In genomic region chr3:33277193-33277882, GRCh38 we compare ENCODE assay signal across 2 cellular contexts.
A peak's percentile ranks its signal among the peaks of the same experiment; 100 is the strongest.
TF ChIP-seq lines count a peak whose summit lies in the region.

Gene FBXL2, plus strand, starts transcription at chr3:33277442. Its CDS starts 71 bp downstream, at chr3:33277513.

TF ChIP-seq in SK-N-SH, 30 proteins besides CTCF, POLR2A, EP300 and RAD21 (continued from another document):
- TF ChIP-seq POLR2AphosphoS5 (IDR thresholded peaks at IDR 0.05; ENCODE audit: low read depth, low read length): 0 out of 2 replicates have a peak, but pooled peaks have one; percentile 27
- TF ChIP-seq CHD2 (IDR thresholded peaks at IDR 0.05; ENCODE audit: low read length, partially characterized antibody): no peak
- TF ChIP-seq USF1 (IDR thresholded peaks at IDR 0.05; ENCODE audit: borderline replicate concordance, low read depth): peak; percentile 93
- TF ChIP-seq MXI1 (IDR thresholded peaks at IDR 0.05; ENCODE audit: low read depth, low read length): peak; percentile 51
- TF ChIP-seq TAF1 (IDR thresholded peaks at IDR 0.05; ENCODE audit: borderline replicate concordance, low read depth, low read length): no peak
- TF ChIP-seq SIN3A (IDR thresholded peaks at IDR 0.05; ENCODE audit: borderline replicate concordance, low read depth, low read length): peak; percentile 60; the same call in 1 of the 2 replicates
- no peak for TF ChIP-seq GATA2 (CRISPR knock-in tag; IDR thresholded peaks at IDR 0.05)
- TF ChIP-seq USF2 (IDR thresholded peaks at IDR 0.05; ENCODE audit: borderline replicate concordance, low read depth, low read length): peak; percentile 68; the same call in 1 of the 2 replicates
- TF ChIP-seq TCF12 (IDR thresholded peaks at IDR 0.05): no peak
- no peak for TF ChIP-seq FOSL2 (IDR thresholded peaks at IDR 0.05; ENCODE audit: borderline replicate concordance, low read depth)

TF ChIP-seq in HepG2, 621 proteins besides CTCF, POLR2A, EP300 and RAD21 (continued from another document and continues in another):
- TF ChIP-seq ZHX2 (IDR thresholded peaks at IDR 0.05; ENCODE audit: low read depth): no peak
- TF ChIP-seq ZHX2 (CRISPR knock-in tag; IDR thresholded peaks at IDR 0.05; ENCODE audit: borderline replicate concordance): no peak
- TF ChIP-seq TFE3 (CRISPR knock-in tag; IDR thresholded peaks at IDR 0.05): peak; percentile 67; the same call in 1 of the 2 replicates
- peak; percentile 66 for TF ChIP-seq RBFOX2 (IDR thresholded peaks at IDR 0.05; ENCODE audit: low read depth, low read length)
- TF ChIP-seq SP4 (CRISPR knock-in tag; IDR thresholded peaks at IDR 0.05): peak; percentile 76; the same call in 1 of the 2 replicates
- no peak for TF ChIP-seq PHB2 (IDR thresholded peaks at IDR 0.05; ENCODE audit: partially characterized antibody)
- peak; percentile 64; the same call in 1 of the 2 replicates for TF ChIP-seq BORCS8-MEF2B (CRISPR knock-in tag; IDR thresholded peaks at IDR 0.05)
- TF ChIP-seq ARID5B (CRISPR knock-in tag; IDR thresholded peaks at IDR 0.05): no peak
- TF ChIP-seq POGZ (CRISPR knock-in tag; IDR thresholded peaks at IDR 0.05): peak; percentile 84
- TF ChIP-seq ERF (CRISPR knock-in tag; IDR thresholded peaks at IDR 0.05): peak; percentile 68; the same call in 1 of the 2 replicates
- TF ChIP-seq MYNN (CRISPR knock-in tag; IDR thresholded peaks at IDR 0.05; ENCODE audit: low read depth): no peak
- no peak for TF ChIP-seq ZNF710 (CRISPR knock-in tag; IDR thresholded peaks at IDR 0.05; ENCODE audit: borderline replicate concordance)
- no peak for TF ChIP-seq RCOR2 (CRISPR knock-in tag; IDR thresholded peaks at IDR 0.05)
- no peak for TF ChIP-seq FOXM1 (CRISPR knock-in tag; IDR thresholded peaks at IDR 0.05)
- 0 out of 2 replicates have a peak, but pooled peaks have one; percentile 41 for TF ChIP-seq ZNF546 (CRISPR knock-in tag; conservative IDR thresholded peaks at IDR 0.05)
- TF ChIP-seq HMGXB3 (CRISPR knock-in tag; IDR thresholded peaks at IDR 0.05; ENCODE audit: borderline replicate concordance): no peak
- no peak for TF ChIP-seq KLF6 (CRISPR knock-in tag; IDR thresholded peaks at IDR 0.05)
- TF ChIP-seq ZGPAT (CRISPR knock-in tag; IDR thresholded peaks at IDR 0.05): peak; percentile 44; the same call in 1 of the 2 replicates
- TF ChIP-seq ZSCAN22 (CRISPR knock-in tag; IDR thresholded peaks at IDR 0.05): no peak
- TF ChIP-seq AHR (CRISPR knock-in tag; IDR thresholded peaks at IDR 0.05): 0 out of 2 replicates have a peak, but pooled peaks have one; percentile 51
- peak; percentile 70 for TF ChIP-seq ZFX (CRISPR knock-in tag; IDR thresholded peaks at IDR 0.05; ENCODE audit: low read depth)
- no peak; the same call in 1 of the 2 replicates for TF ChIP-seq MAF1 (CRISPR knock-in tag; IDR thresholded peaks at IDR 0.05; ENCODE audit: borderline replicate concordance)
- TF ChIP-seq CENPT (CRISPR knock-in tag; IDR thresholded peaks at IDR 0.05; ENCODE audit: low read depth): no peak
- TF ChIP-seq PAX8 (CRISPR knock-in tag; IDR thresholded peaks at IDR 0.05; ENCODE audit: borderline replicate concordance): no peak
- peak; percentile 63; the same call in 1 of the 2 replicates for TF ChIP-seq HDAC1 (CRISPR knock-in tag; IDR thresholded peaks at IDR 0.05)
- peak; percentile 76 for TF ChIP-seq MXD1 (CRISPR knock-in tag; IDR thresholded peaks at IDR 0.05)
- peak; percentile 83 for TF ChIP-seq NFYC (CRISPR knock-in tag; IDR thresholded peaks at IDR 0.05)
- TF ChIP-seq ZNF572 (CRISPR knock-in tag; IDR thresholded peaks at IDR 0.05): no peak
- 0 out of 2 replicates have a peak, but pooled peaks have one; percentile 47 for TF ChIP-seq ZNF160 (CRISPR knock-in tag; IDR thresholded peaks at IDR 0.05)
- TF ChIP-seq SIN3B (IDR thresholded peaks at IDR 0.05; ENCODE audit: low read length): no peak
- peak; percentile 17; the same call in 1 of the 2 replicates for TF ChIP-seq SP5 (CRISPR knock-in tag; IDR thresholded peaks at IDR 0.05; ENCODE audit: borderline replicate concordance, low read depth)
- TF ChIP-seq ZNF234 (CRISPR knock-in tag; conservative IDR thresholded peaks at IDR 0.05): no peak
- no peak for TF ChIP-seq ZNF550 (CRISPR knock-in tag; IDR thresholded peaks at IDR 0.05; ENCODE audit: borderline replicate concordance)
- TF ChIP-seq FOXK1 (CRISPR knock-in tag; IDR thresholded peaks at IDR 0.05; ENCODE audit: borderline replicate concordance, low read depth): 0 out of 2 replicates have a peak, but pooled peaks have one; percentile 11
- TF ChIP-seq ZNF768 (CRISPR knock-in tag; IDR thresholded peaks at IDR 0.05): peak; percentile 35; the same call in 1 of the 2 replicates
- TF ChIP-seq ZNF562 (CRISPR knock-in tag; IDR thresholded peaks at IDR 0.05; ENCODE audit: borderline replicate concordance): no peak
- peak in 1 of 2 experiments; percentile 56; a peak in 1 of 4 replicates for TF ChIP-seq KLF16 (CRISPR knock-in tag; IDR thresholded peaks at IDR 0.05)
